15 cellular contexts compared by ENCODE assay signal in the genomic region with DNA sequence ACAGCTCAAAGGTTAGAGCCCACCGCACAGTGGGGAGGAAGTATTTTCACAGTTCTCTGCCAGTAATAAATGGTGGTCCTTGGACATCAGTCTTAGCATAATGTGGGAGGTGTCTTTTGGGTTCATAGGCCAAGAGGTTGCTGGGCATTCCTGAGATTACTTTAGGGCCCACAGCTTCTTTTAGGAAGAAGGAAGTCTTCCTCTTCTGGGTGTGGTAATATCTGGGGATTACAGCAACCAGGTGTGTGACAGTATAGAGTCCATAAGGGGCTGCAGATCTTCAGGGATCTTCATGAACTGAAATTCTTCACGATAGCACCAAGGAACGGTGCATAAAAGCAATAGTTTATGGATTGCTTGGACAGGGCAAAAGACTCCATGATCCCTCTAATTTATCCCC. TPM values are rescaled to one million over a fixed set of nuclear protein-coding genes. Genes with fewer than 3 reads are reported as not detected.
DNase-seq lines count a peak whose midpoint lies in the region; ATAC-seq, FAIRE-seq and TF ChIP-seq lines count a peak whose summit lies in the region.
"Had no signal": no experiment of that assay in that cellular context is flagged by ENCODE, and none has a peak within 500 bp of the region (broad histone marks: within the 10 kb centered on the region; RNA-seq: fewer than 3 reads in every experiment).

No MANE protein-coding gene starts in this region.

- no peaks in the 10 kb centered on the region for H3K9me3 Mint-ChIP-seq in activated CD4-positive, alpha-beta T cell treated with anti-CD3 and anti-CD28 coated beads for 36 hours (ENCODE audit: low read depth)
- H3K9me3 Mint-ChIP-seq in nephron progenitor cell: no peaks in the 10 kb centered on the region
- H3K9me3 Mint-ChIP-seq: activated CD8-positive, alpha-beta T cell treated with anti-CD3 and anti-CD28 coated beads for 36 hours; naive B cell had no signal

- H3K27me3 Mint-ChIP-seq in activated CD4-positive, alpha-beta T cell treated with anti-CD3 and anti-CD28 coated beads for 36 hours: no peaks in the 10 kb centered on the region
- no peaks in the 10 kb centered on the region for H3K27me3 Mint-ChIP-seq in nephron progenitor cell (ENCODE audit: low read depth, poor library complexity)
- H3K27me3 Mint-ChIP-seq: activated CD8-positive, alpha-beta T cell treated with anti-CD3 and anti-CD28 coated beads for 36 hours; naive B cell had no signal

- H3K4me1 Mint-ChIP-seq in activated CD4-positive, alpha-beta T cell treated with anti-CD3 and anti-CD28 coated beads for 36 hours: no peaks in the 10 kb centered on the region
- peaks cover 54% of the 10 kb centered on the region for H3K4me1 Mint-ChIP-seq in nephron progenitor cell

- H3K4me1 ChIP-seq in muscle layer of duodenum (ENCODE audit: control insufficient read depth in 1 of 2, insufficient read depth in 2 of 2, low read length in 2 of 2) (peaks cover 13 to 14% of the 10 kb centered on the region in 2 donors), subcutaneous abdominal adipose tissue (ENCODE audit: control insufficient read depth in 5 of 5, insufficient read depth in 5 of 5, low read length in 5 of 5) (peaks cover 5 to 26% (median 19%) of the 10 kb centered on the region in 5 donors)

- H3K4me3 ChIP-seq in coronary artery (no peak overlapping the region), muscle layer of duodenum (ENCODE audit: low read depth in 1 of 2, low read length in 2 of 2) (no peak overlapping the region), subcutaneous abdominal adipose tissue (ENCODE audit: low read depth in 1 of 5, low read length in 5 of 5) (no peak overlapping the region)

- DNase-seq in HTR-8/SVneo (ENCODE audit: insufficient read length, low spot score) (no peak), coronary artery (ENCODE audit: low spot score) (no peak), NCI-H1092 treated with DMSO at 0.1 percent for 48 hours (lab: John Stamatoyannopoulos, UW) (no peak), nephron progenitor cell (no peak)
- DNase-seq in activated CD4-positive, alpha-beta T cell treated with anti-CD3 and anti-CD28 coated beads for 36 hours: no peak
- DNase-seq: activated CD8-positive, alpha-beta T cell treated with anti-CD3 and anti-CD28 coated beads for 36 hours; effector CD4-positive, alpha-beta T cell; naive B cell; NCI-H1694 treated with DMSO at 0.1 percent for 48 hours; NCI-H748 treated with DMSO at 0.1 percent for 48 hours; SIG-M5 had no signal

- POLR2A ChIA-PET in activated CD4-positive, alpha-beta T cell treated with anti-CD3 and anti-CD28 coated beads for 36 hours (lab: Charles Lee): no interaction called here

- H3K27me3 ChIP-seq in muscle layer of duodenum (ENCODE audit: low read depth, low read length) (no peaks in the 10 kb centered on the region), subcutaneous abdominal adipose tissue (ENCODE audit: control insufficient read depth in 5 of 5, insufficient read depth in 4 of 5, low read length in 5 of 5) (no peaks in the 10 kb centered on the region)

- ATAC-seq in activated CD4-positive, alpha-beta T cell treated with anti-CD3 and anti-CD28 coated beads for 36 hours: no peak
- no peak for ATAC-seq in GM21526 (IDR thresholded peaks at IDR 0.05; ENCODE audit: low FRiP score, unreplicated experiment)
- ATAC-seq: activated CD8-positive, alpha-beta T cell treated with anti-CD3 and anti-CD28 coated beads for 36 hours had no signal

- TF ChIP-seq CTCF in coronary artery (IDR thresholded peaks at IDR 0.05) (no peak), nephron progenitor cell (IDR thresholded peaks at IDR 0.05) (no peak)

- peak overlapping the region in 2 of 5 donors; percentile 40 to 62 for H3K9ac ChIP-seq in subcutaneous abdominal adipose tissue (ENCODE audit: low read length in 5 of 5)
- H3K9ac ChIP-seq: KMS-11 had no signal

- CTCF ChIA-PET in activated CD4-positive, alpha-beta T cell treated with anti-CD3 and anti-CD28 coated beads for 36 hours (lab: Charles Lee): interaction anchor here (1.0 kb wide), 1 partner anchor 30 kb away, joined by 4 read pairs; no protein-coding TSS in a partner anchor

- FAIRE-seq in HTR-8/SVneo (lab: Jason Lieb, UNC): peak; percentile 40

- no peaks in the 10 kb centered on the region for H3K9me3 ChIP-seq in muscle layer of duodenum (ENCODE audit: control insufficient read depth in 1 of 2, low read length in 2 of 2)
- no peaks in the 10 kb centered on the region for H3K9me3 ChIP-seq in subcutaneous abdominal adipose tissue (ENCODE audit: control insufficient read depth in 5 of 5, low read length in 5 of 5)

- H3K27ac Mint-ChIP-seq in activated CD4-positive, alpha-beta T cell treated with anti-CD3 and anti-CD28 coated beads for 36 hours: no peak overlapping the region
- H3K27ac Mint-ChIP-seq in nephron progenitor cell: no peak overlapping the region
- H3K27ac Mint-ChIP-seq: activated CD8-positive, alpha-beta T cell treated with anti-CD3 and anti-CD28 coated beads for 36 hours had no signal

- H3K4me3 Mint-ChIP-seq in activated CD4-positive, alpha-beta T cell treated with anti-CD3 and anti-CD28 coated beads for 36 hours: no peak overlapping the region
- no peak overlapping the region for H3K4me3 Mint-ChIP-seq in nephron progenitor cell
- H3K4me3 Mint-ChIP-seq: activated CD8-positive, alpha-beta T cell treated with anti-CD3 and anti-CD28 coated beads for 36 hours; naive B cell had no signal

- H3K36me3 ChIP-seq in muscle layer of duodenum (ENCODE audit: control insufficient read depth in 1 of 2, insufficient read depth in 2 of 2, low read length in 2 of 2) (no peaks in the 10 kb centered on the region), subcutaneous abdominal adipose tissue (ENCODE audit: control insufficient read depth in 5 of 5, insufficient read depth in 5 of 5, low read length in 5 of 5) (peaks cover 0 to 2% (median 0%) of the 10 kb centered on the region in 5 donors)

- intact Hi-C loops in activated CD4-positive, alpha-beta T cell treated with anti-CD3 and anti-CD28 coated beads for 36 hours (cut with DNase I, micrococcal nuclease): no loop called here

- peak overlapping the region; percentile 38 to 63 for H3K27ac ChIP-seq in coronary artery
- peak overlapping the region; percentile 87 for H3K27ac ChIP-seq in muscle layer of duodenum (ENCODE audit: low read length)
- H3K27ac ChIP-seq in subcutaneous abdominal adipose tissue (ENCODE audit: low read depth, low read length): peak overlapping the region; percentile 84
- H3K27ac ChIP-seq: KMS-11 had no signal

- no peaks in the 10 kb centered on the region for H3K36me3 Mint-ChIP-seq in activated CD4-positive, alpha-beta T cell treated with anti-CD3 and anti-CD28 coated beads for 36 hours (ENCODE audit: low read depth)
- H3K36me3 Mint-ChIP-seq in nephron progenitor cell (ENCODE audit: low read depth): no peaks in the 10 kb centered on the region

RNA-seq across cellular contexts. Expression of a gene that starts 56.2 kb away (rescaled TPM):
- total RNA-seq in activated CD4-positive, alpha-beta T cell treated with anti-CD3 and anti-CD28 coated beads for 36 hours: 10 to 100 TPM; 12.6 to 14.3 TPM
